In the genomic region with DNA sequence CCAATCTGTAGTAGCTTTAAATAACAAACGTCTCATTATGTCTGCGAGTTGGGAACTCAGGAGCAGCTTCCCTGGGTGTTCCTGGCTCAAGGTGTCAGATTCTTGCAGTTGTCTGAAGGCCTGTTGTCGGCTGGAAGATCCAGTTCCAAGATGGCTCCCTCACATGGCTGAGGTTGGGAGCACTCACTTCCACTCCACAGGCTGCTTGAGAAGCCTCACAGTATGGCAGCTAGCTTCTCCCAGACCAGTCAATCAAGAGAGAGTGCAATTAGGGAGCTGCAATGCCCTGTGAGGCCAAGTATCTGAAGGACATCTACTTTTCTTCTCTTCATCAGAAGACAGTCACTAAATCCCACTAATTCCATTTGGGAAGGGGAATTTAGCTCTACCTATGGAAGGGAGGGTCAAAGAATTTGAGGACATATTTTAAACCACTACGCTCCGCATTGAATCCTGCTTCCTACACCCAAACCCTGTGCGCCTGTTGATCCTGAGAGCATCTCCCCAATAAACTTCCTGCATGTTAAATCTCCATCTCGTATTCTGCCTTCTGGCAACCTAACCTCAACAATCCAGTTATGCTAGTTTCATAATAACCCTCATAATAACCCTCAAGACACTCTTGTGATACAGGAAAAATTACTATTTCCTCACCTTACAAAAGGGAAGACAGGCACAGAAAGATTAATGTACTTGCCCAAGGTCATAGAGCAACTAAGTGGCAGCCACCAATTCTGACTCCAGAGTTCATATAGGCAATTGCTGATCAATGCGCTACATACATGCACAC, we compare ENCODE assay signal across 16 cellular contexts.
"Had no signal": no experiment of that assay in that cellular context is flagged by ENCODE, and none has a peak within 500 bp of the region (broad histone marks: within the 10 kb centered on the region; RNA-seq: fewer than 3 reads in every experiment).

No MANE protein-coding gene starts in this region.

- H3K27ac Mint-ChIP-seq: activated B cell treated with CpG ODN at 0.5 μM for 24 hours; activated CD4-positive, alpha-beta memory T cell treated with anti-CD3 and anti-CD28 coated beads, Interleukin-2, amount 10 ng/mL, durations not matched to agents 7 days and 5 days; activated CD8-positive, alpha-beta memory T cell treated with anti-CD3 and anti-CD28 coated beads, Interleukin-2, amount 10 ng/mL, durations not matched to agents 7 days and 5 days; activated naive CD8-positive, alpha-beta T cell treated with anti-CD3 and anti-CD28 coated beads, Interleukin-2, amount 10 ng/mL, durations not matched to agents 7 days and 5 days; progenitor cell of endocrine pancreas; T-helper 2 cell treated with Interferon-gamma antibody and Interleukin-4, amounts not matched to agents 5 μg/mL and 100 μg/mL, for 36 hours had no signal

- H3K36me3 ChIP-seq: colonic mucosa, right atrium auricular region, upper lobe of left lung had no signal

- H3K27me3 ChIP-seq: colonic mucosa, right atrium auricular region, testis, upper lobe of left lung had no signal

- H3K4me3 ChIP-seq: colonic mucosa, right atrium auricular region, testis, upper lobe of left lung had no signal

- H3K27ac ChIP-seq: colonic mucosa, right atrium auricular region, testis had no signal

- H3K9me3 ChIP-seq: colonic mucosa, right atrium auricular region, testis, upper lobe of left lung had no signal

- H3K9me3 Mint-ChIP-seq: activated B cell treated with CpG ODN at 0.5 μM for 24 hours; activated CD4-positive, alpha-beta memory T cell treated with anti-CD3 and anti-CD28 coated beads, Interleukin-2, amount 10 ng/mL, durations not matched to agents 7 days and 5 days; activated naive CD8-positive, alpha-beta T cell treated with anti-CD3 and anti-CD28 coated beads, Interleukin-2, amount 10 ng/mL, durations not matched to agents 7 days and 5 days; central memory CD8-positive, alpha-beta T cell; T-helper 2 cell treated with Interferon-gamma antibody and Interleukin-4, amounts not matched to agents 5 μg/mL and 100 μg/mL, for 36 hours had no signal

- H3K27me3 Mint-ChIP-seq: central memory CD8-positive, alpha-beta T cell; stimulated activated naive CD8-positive, alpha-beta T cell treated with anti-CD3 and anti-CD28 coated beads, Interleukin-15, amount 100 ng/mL, for 72 hours had no signal

- ATAC-seq: activated CD8-positive, alpha-beta memory T cell treated with anti-CD3 and anti-CD28 coated beads, Interleukin-2, amount 10 ng/mL, durations not matched to agents 7 days and 5 days; left cardiac atrium; stimulated activated naive CD8-positive, alpha-beta T cell treated with anti-CD3 and anti-CD28 coated beads, Interleukin-15, amount 100 ng/mL, for 72 hours had no signal

- DNase-seq: activated B cell treated with CpG ODN at 0.5 μM for 24 hours; activated CD4-positive, alpha-beta memory T cell treated with anti-CD3 and anti-CD28 coated beads, Interleukin-2, amount 10 ng/mL, durations not matched to agents 7 days and 5 days; activated CD4-positive, alpha-beta T cell treated with anti-CD3 and anti-CD28 coated beads for 48 hours; activated CD8-positive, alpha-beta memory T cell treated with anti-CD3 and anti-CD28 coated beads, Interleukin-2, amount 10 ng/mL, durations not matched to agents 7 days and 5 days; activated naive CD4-positive, alpha-beta T cell treated with Interleukin-2 at 50 U/mL for 16 hours; activated naive CD8-positive, alpha-beta T cell treated with anti-CD3 and anti-CD28 coated beads, Interleukin-2, amount 10 ng/mL, durations not matched to agents 7 days and 5 days; amygdala; colonic mucosa; left cardiac atrium; stimulated activated naive CD8-positive, alpha-beta T cell treated with anti-CD3 and anti-CD28 coated beads, Interleukin-15, amount 100 ng/mL, for 72 hours; testis; upper lobe of left lung had no signal

- H3K4me3 Mint-ChIP-seq: activated CD4-positive, alpha-beta memory T cell treated with anti-CD3 and anti-CD28 coated beads, Interleukin-2, amount 10 ng/mL, durations not matched to agents 7 days and 5 days; activated CD8-positive, alpha-beta memory T cell treated with anti-CD3 and anti-CD28 coated beads, Interleukin-2, amount 10 ng/mL, durations not matched to agents 7 days and 5 days; activated naive CD8-positive, alpha-beta T cell treated with anti-CD3 and anti-CD28 coated beads, Interleukin-2, amount 10 ng/mL, durations not matched to agents 7 days and 5 days had no signal
